ENCODE assay signal across 25 cellular contexts in genomic region chr5:137822983-137823382, GRCh38. TPM values are rescaled to one million over a fixed set of nuclear protein-coding genes. Genes with fewer than 3 reads are reported as not detected.
"Had no signal": no experiment of that assay in that cellular context is flagged by ENCODE, and none has a peak within 500 bp of the region (broad histone marks: within the 10 kb centered on the region; RNA-seq: fewer than 3 reads in every experiment).

No MANE protein-coding gene starts in this region.

- H3K4me3 ChIP-seq: dorsolateral prefrontal cortex, heart right ventricle, lower lobe of right lung, neural progenitor cell, pancreas, prostate gland, sigmoid colon, stomach, thyroid gland had no signal

- H3K27me3 ChIP-seq: dorsolateral prefrontal cortex, heart right ventricle, neural progenitor cell, pancreas, sigmoid colon, stomach, thyroid gland had no signal

- DNase-seq: cortex of kidney; dorsolateral prefrontal cortex; effector CD8-positive, alpha-beta T cell; heart right ventricle; kidney glomerular epithelial cell; lower lobe of right lung; mesenchymal stem cell; midbrain; pancreas; retina; sigmoid colon; small intestine; stimulated activated CD4-positive, alpha-beta T cell treated with anti-CD3 and anti-CD28 coated beads, Interleukin-12 subunit alpha, Interleukin-12 subunit beta, amount 100 ng/mL, for 4 hours; stimulated activated naive CD4-positive, alpha-beta T cell; stomach; thyroid gland had no signal

- H3K4me2 ChIP-seq: neural progenitor cell had no signal

- H2AFZ ChIP-seq: neural progenitor cell had no signal

- FAIRE-seq: frontal cortex, islet of Langerhans, pancreas, small intestine, urothelium cell line had no signal

- H3K9me3 ChIP-seq: pancreas, prostate gland, sigmoid colon, thyroid gland had no signal

- H3K36me3 ChIP-seq: lower lobe of right lung, neural progenitor cell, pancreas, prostate gland, sigmoid colon, stomach, thyroid gland had no signal

- H3K27ac ChIP-seq: lower lobe of right lung, neural progenitor cell, pancreas, prostate gland, sigmoid colon, stomach, thyroid gland had no signal

- H3K4me1 ChIP-seq: lower lobe of right lung, pancreas, prostate gland, thyroid gland had no signal

- ATAC-seq: esophagus mucosa; left lobe of liver; lower lobe of right lung; natural killer cell treated with Interleukin-12 subunit alpha and Interleukin-12 subunit beta and Interleukin-15 and Interleukin-18, amount 100 ng/mL, for 72 hours; pancreas had no signal

RNA-seq across cellular contexts. Expression of gene MYOT, which starts 44.7 kb away (rescaled TPM):
- total RNA-seq: esophagus mucosa; fibroblast of lung; frontal cortex; left lobe of liver; lower lobe of right lung; natural killer cell treated with Interleukin-12 subunit alpha and Interleukin-12 subunit beta and Interleukin-15 and Interleukin-18, amount 100 ng/mL, for 72 hours had no signal
- polyA plus RNA-seq: fibroblast of lung had no signal
